Comparison of ENCODE assay signal across 12 cellular contexts in genomic region chr1:13234057-13234456, GRCh38. TPM values are rescaled to one million over a fixed set of nuclear protein-coding genes. Genes with fewer than 3 reads are reported as not detected.
"Had no signal": no experiment of that assay in that cellular context is flagged by ENCODE, and none has a peak within 500 bp of the region (broad histone marks: within the 10 kb centered on the region; RNA-seq: fewer than 3 reads in every experiment).

No MANE protein-coding gene starts in this region.

RNA-seq across cellular contexts. Expression of gene PRAMEF18, which starts 8.1 kb away (rescaled TPM):
- total RNA-seq: activated B cell treated with CpG ODN at 0.5 μM for 24 hours; activated CD4-positive, alpha-beta memory T cell treated with anti-CD3 and anti-CD28 coated beads for 36 hours; activated CD4-positive, alpha-beta T cell treated with anti-CD3 and anti-CD28 coated beads, Interleukin-2, amount 10 ng/mL, durations not matched to agents 7 days and 5 days; activated naive CD8-positive, alpha-beta T cell treated with anti-CD3 and anti-CD28 coated beads for 36 hours; activated T-cell treated with anti-CD3 and anti-CD28 coated beads, Interleukin-2, amount 50 U/mL, for 72 hours; activated T-helper 2 cell treated with anti-CD3 and anti-CD28 coated beads, Interferon-gamma antibody, Interleukin-2, Interleukin-4, amounts not matched to agents 10 μg/mL and 5 μg/mL and 100 μg/mL, durations not matched to agents 14 hours and 24 hours and 36 hours; IMR-90; M059J; NCI-H460; PC-9; T-cell had no signal
- polyA plus RNA-seq: adipose tissue, IMR-90 had no signal

RNA-seq across cellular contexts. Expression of gene PRAMEF5, which starts 19.9 kb away (rescaled TPM):
- total RNA-seq: activated B cell treated with CpG ODN at 0.5 μM for 24 hours; activated CD4-positive, alpha-beta memory T cell treated with anti-CD3 and anti-CD28 coated beads for 36 hours; activated CD4-positive, alpha-beta T cell treated with anti-CD3 and anti-CD28 coated beads, Interleukin-2, amount 10 ng/mL, durations not matched to agents 7 days and 5 days; activated naive CD8-positive, alpha-beta T cell treated with anti-CD3 and anti-CD28 coated beads for 36 hours; activated T-cell treated with anti-CD3 and anti-CD28 coated beads, Interleukin-2, amount 50 U/mL, for 72 hours; activated T-helper 2 cell treated with anti-CD3 and anti-CD28 coated beads, Interferon-gamma antibody, Interleukin-2, Interleukin-4, amounts not matched to agents 10 μg/mL and 5 μg/mL and 100 μg/mL, durations not matched to agents 14 hours and 24 hours and 36 hours; IMR-90; M059J; NCI-H460; PC-9; T-cell had no signal
- polyA plus RNA-seq: adipose tissue, IMR-90 had no signal

RNA-seq across cellular contexts. Expression of gene PRAMEF13, which starts 32.8 kb away (rescaled TPM):
- total RNA-seq: activated B cell treated with CpG ODN at 0.5 μM for 24 hours; activated CD4-positive, alpha-beta memory T cell treated with anti-CD3 and anti-CD28 coated beads for 36 hours; activated CD4-positive, alpha-beta T cell treated with anti-CD3 and anti-CD28 coated beads, Interleukin-2, amount 10 ng/mL, durations not matched to agents 7 days and 5 days; activated naive CD8-positive, alpha-beta T cell treated with anti-CD3 and anti-CD28 coated beads for 36 hours; activated T-cell treated with anti-CD3 and anti-CD28 coated beads, Interleukin-2, amount 50 U/mL, for 72 hours; activated T-helper 2 cell treated with anti-CD3 and anti-CD28 coated beads, Interferon-gamma antibody, Interleukin-2, Interleukin-4, amounts not matched to agents 10 μg/mL and 5 μg/mL and 100 μg/mL, durations not matched to agents 14 hours and 24 hours and 36 hours; IMR-90; M059J; NCI-H460; PC-9; T-cell had no signal
- polyA plus RNA-seq: adipose tissue, IMR-90 had no signal

RNA-seq across cellular contexts. Expression of gene PRAMEF8, which starts 50.9 kb away (rescaled TPM):
- total RNA-seq: activated B cell treated with CpG ODN at 0.5 μM for 24 hours; activated CD4-positive, alpha-beta memory T cell treated with anti-CD3 and anti-CD28 coated beads for 36 hours; activated CD4-positive, alpha-beta T cell treated with anti-CD3 and anti-CD28 coated beads, Interleukin-2, amount 10 ng/mL, durations not matched to agents 7 days and 5 days; activated naive CD8-positive, alpha-beta T cell treated with anti-CD3 and anti-CD28 coated beads for 36 hours; activated T-cell treated with anti-CD3 and anti-CD28 coated beads, Interleukin-2, amount 50 U/mL, for 72 hours; activated T-helper 2 cell treated with anti-CD3 and anti-CD28 coated beads, Interferon-gamma antibody, Interleukin-2, Interleukin-4, amounts not matched to agents 10 μg/mL and 5 μg/mL and 100 μg/mL, durations not matched to agents 14 hours and 24 hours and 36 hours; IMR-90; M059J; NCI-H460; PC-9; T-cell had no signal
- polyA plus RNA-seq: adipose tissue, IMR-90 had no signal
